8 cellular contexts compared by ENCODE assay signal in the genomic region with DNA sequence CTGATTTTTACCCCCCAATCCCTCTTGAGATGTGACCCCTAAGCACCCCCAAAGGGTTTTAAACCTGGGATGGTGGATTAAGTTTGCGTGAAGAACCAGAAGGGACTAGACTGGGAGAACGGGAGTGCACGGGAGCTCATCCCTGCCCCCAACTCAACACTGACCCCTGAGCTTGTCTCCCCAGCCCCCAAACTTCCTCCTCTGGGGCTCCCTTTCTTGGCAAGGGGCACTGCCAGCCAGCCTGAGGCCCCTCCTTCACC. TPM values are rescaled to one million over a fixed set of nuclear protein-coding genes. Genes with fewer than 3 reads are reported as not detected.
DNase-seq lines count a peak whose midpoint lies in the region; ATAC-seq, FAIRE-seq and TF ChIP-seq lines count a peak whose summit lies in the region.

No MANE protein-coding gene starts in this region.

- no peak for TF ChIP-seq CTCF in AG04450 (IDR thresholded peaks at IDR 0.05; ENCODE audit: low read depth, low read length)
- TF ChIP-seq CTCF in bronchial epithelial cell (IDR thresholded peaks at IDR 0.05; ENCODE audit: insufficient read depth, low read length, severe bottlenecking) = no peak

- H3K4me3 ChIP-seq in AG04450 (ENCODE audit: low read depth, low read length) (peak overlapping the region; percentile 80), bronchial epithelial cell (ENCODE audit: low read depth, low read length) (peak overlapping the region; percentile 73), muscle layer of colon (ENCODE audit: low read depth in 1 of 2, low read length in 2 of 2) (peak overlapping the region; percentile 39 to 81)

- FAIRE-seq in bronchial epithelial cell (lab: Jason Lieb, UNC) = no peak

- CTCF ChIA-PET in AG04450 (lab: Charles Lee) = interaction anchor here (1.4 kb wide), 1 partner anchor 18 kb away, joined by 3 read pairs; the partner anchor contains the start of gene PKN3

- peak overlapping the region; percentile 77 for H3K27ac ChIP-seq in AG04450 (ENCODE audit: low read depth, low read length)
- peak overlapping the region; percentile 18 for H3K27ac ChIP-seq in muscle layer of colon (ENCODE audit: low read depth, low read length)

- H3K4me1 ChIP-seq in muscle layer of colon (ENCODE audit: insufficient read depth, low read length) = peaks cover 13% of the 10 kb centered on the region

- DNase-seq in AG04450 (ENCODE audit: low read depth, low spot score) = no peak
- DNase-seq in bronchial epithelial cell (ENCODE audit: low read depth) = no peak
- no peak for DNase-seq in pons (ENCODE audit: low spot score)
- DNase-seq in ACHN = no peak
- no peak for DNase-seq in activated CD4-positive, CD25-positive, alpha-beta regulatory T cell treated with anti-CD3 and anti-CD28 coated beads, Interleukin-2, amount 50 U/mL, for 72 hours

- peak overlapping the region; percentile 45 for H3K9ac ChIP-seq in muscle layer of colon (ENCODE audit: low read length)

- no peaks in the 10 kb centered on the region; the same call in 1 of the 2 replicates for H3K9me3 ChIP-seq in AG04450 (ENCODE audit: control insufficient read depth, insufficient read depth, low read length)
- H3K9me3 ChIP-seq in muscle layer of colon (ENCODE audit: low read length) = no peaks in the 10 kb centered on the region

- H3K27me3 ChIP-seq in AG04450 (ENCODE audit: control insufficient read depth, insufficient read depth, low read length) (no peaks in the 10 kb centered on the region), bronchial epithelial cell (ENCODE audit: control insufficient read depth, insufficient read depth, low read length) (no peaks in the 10 kb centered on the region), muscle layer of colon (ENCODE audit: control insufficient read depth in 1 of 2, insufficient read depth in 2 of 2, low read length in 2 of 2) (no peaks in the 10 kb centered on the region)

- ATAC-seq in HG03175 (IDR thresholded peaks at IDR 0.05; ENCODE audit: unreplicated experiment) = peak; percentile 1
- no peak for ATAC-seq in HG03439 (IDR thresholded peaks at IDR 0.05; ENCODE audit: unreplicated experiment)

- POLR2A ChIA-PET in AG04450 (lab: Yijun Ruan, JAX) = interaction anchor here (0.7 to 1.5 kb wide), 3 partner anchors 17 to 132 kb away, joined by 3 to 5 read pairs (median 4); partner anchors contain the start of gene SPTAN1

- H3K36me3 ChIP-seq in bronchial epithelial cell (ENCODE audit: control insufficient read depth, insufficient read depth, low read length) = peaks cover 3% of the 10 kb centered on the region
- H3K36me3 ChIP-seq in muscle layer of colon (ENCODE audit: insufficient read depth, low read length) = no peaks in the 10 kb centered on the region

- in situ Hi-C loops in ACHN (cut with HindIII; ENCODE audit: low pct_ligation_motif_present, low pct_unique_long_range_greater_than_20kb, low sequenced_read_pairs) = no loop called here

RNA-seq across cellular contexts. Expression of gene SET, which starts 5.0 kb away (rescaled TPM):
- polyA plus RNA-seq in AG04450 (2011; rRNA removed) = 193 and 259 TPM in 2 replicates
- polyA minus RNA-seq in AG04450 (2011; rRNA and poly(A)+ RNA removed) = 99.7 and 176 TPM in 2 replicates
- 717 and 775 TPM in 2 replicates for total RNA-seq in bronchial epithelial cell

RNA-seq across cellular contexts. Expression of gene PKN3, which starts 18.3 kb away (rescaled TPM):
- polyA plus RNA-seq in AG04450 (2011; rRNA removed) = 1.7 and 2.2 TPM in 2 replicates
- 2.7 and 4.0 TPM in 2 replicates for polyA minus RNA-seq in AG04450 (2011; rRNA and poly(A)+ RNA removed)
- 1.5 and 2.1 TPM in 2 replicates for total RNA-seq in bronchial epithelial cell

RNA-seq across cellular contexts. Expression of gene DYNC2I2, which starts 27.3 kb away (rescaled TPM):
- polyA plus RNA-seq in AG04450 (2011; rRNA removed) = 10.9 and 16.7 TPM in 2 replicates
- polyA minus RNA-seq in AG04450 (2011; rRNA and poly(A)+ RNA removed) = 13.0 and 13.1 TPM in 2 replicates
- total RNA-seq in bronchial epithelial cell = 27.4 and 33.7 TPM in 2 replicates

RNA-seq across cellular contexts. Expression of gene ZDHHC12, which starts 39.9 kb away (rescaled TPM):
- 23.2 and 33.7 TPM in 2 replicates for polyA plus RNA-seq in AG04450 (2011; rRNA removed)
- 6.2 and 8.4 TPM in 2 replicates for polyA minus RNA-seq in AG04450 (2011; rRNA and poly(A)+ RNA removed)
- 27.4 and 46.0 TPM in 2 replicates for total RNA-seq in bronchial epithelial cell
